In genomic region chr1:12181568-12181967, GRCh38 we compare ENCODE assay signal across 15 cellular contexts. TPM values are rescaled to one million over a fixed set of nuclear protein-coding genes. Genes with fewer than 3 reads are reported as not detected.
A peak's percentile ranks its signal among the peaks of the same experiment; 100 is the strongest.
DNase-seq lines count a peak whose midpoint lies in the region; ATAC-seq and TF ChIP-seq lines count a peak whose summit lies in the region.
"Had no signal": no experiment of that assay in that cellular context is flagged by ENCODE, and none has a peak within 500 bp of the region (broad histone marks: within the 10 kb centered on the region; RNA-seq: fewer than 3 reads in every experiment).

No MANE protein-coding gene starts in this region.

- H3K36me3 Mint-ChIP-seq in activated CD4-positive, alpha-beta T cell treated with anti-CD3 and anti-CD28 coated beads, Interleukin-2, amount 10 ng/mL, durations not matched to agents 24 days and 14 days (ENCODE audit: low read depth): peaks cover 42% of the 10 kb centered on the region
- peaks cover 67% of the 10 kb centered on the region for H3K36me3 Mint-ChIP-seq in activated CD8-positive, alpha-beta T cell treated with anti-CD3 and anti-CD28 coated beads, Interleukin-2, amount 10 ng/mL, durations not matched to agents 7 days and 5 days (ENCODE audit: low read depth)

- TF ChIP-seq CTCF in right lobe of liver (IDR thresholded peaks at IDR 0.05) (no peak), stomach (IDR thresholded peaks at IDR 0.05) (no peak)

- H3K4me1 ChIP-seq in right lobe of liver (peaks cover 0 to 69% (median 36%) of the 10 kb centered on the region in 4 donors), stomach (peaks cover 59 to 98% (median 80%) of the 10 kb centered on the region in 4 donors)

- H3K27me3 ChIP-seq in right lobe of liver: no peaks in the 10 kb centered on the region
- no peaks in the 10 kb centered on the region for H3K27me3 ChIP-seq in stomach
- H3K27me3 ChIP-seq: adrenal gland had no signal

- H3K36me3 ChIP-seq in right lobe of liver (no peaks in the 10 kb centered on the region), stomach (peaks cover 0 to 5% (median 0%) of the 10 kb centered on the region in 4 donors)
- H3K36me3 ChIP-seq: adrenal gland had no signal

- H3K27ac ChIP-seq in right lobe of liver (peak overlapping the region; percentile 84 to 93 (median 92)), stomach (peak overlapping the region in 4 of 5 donors; percentile 74 to 92 (median 85))

- peaks cover 57% of the 10 kb centered on the region for H3K4me1 Mint-ChIP-seq in activated CD4-positive, alpha-beta T cell treated with anti-CD3 and anti-CD28 coated beads, Interleukin-2, amount 10 ng/mL, durations not matched to agents 24 days and 14 days
- H3K4me1 Mint-ChIP-seq in activated CD8-positive, alpha-beta T cell treated with anti-CD3 and anti-CD28 coated beads, Interleukin-2, amount 10 ng/mL, durations not matched to agents 7 days and 5 days (ENCODE audit: low read depth): peaks cover 81% of the 10 kb centered on the region

- H3K9me3 ChIP-seq in right lobe of liver: no peaks in the 10 kb centered on the region
- H3K9me3 ChIP-seq in stomach: no peaks in the 10 kb centered on the region
- H3K9me3 ChIP-seq: adrenal gland had no signal

- DNase-seq in activated CD4-positive, alpha-beta T cell treated with anti-CD3 and anti-CD28 coated beads, Interleukin-2, amount 10 ng/mL, durations not matched to agents 24 days and 14 days: no peak
- DNase-seq in activated CD4-positive, alpha-beta T cell treated with anti-CD3 and anti-CD28 coated beads, Interleukin-2, amount 50 U/mL, for 48 hours: no peak
- no peak for DNase-seq in activated CD8-positive, alpha-beta T cell treated with anti-CD3 and anti-CD28 coated beads, Interleukin-2, amount 10 ng/mL, durations not matched to agents 7 days and 5 days
- DNase-seq in right lobe of liver: no peak
- DNase-seq in stomach: no peak
- no peak for DNase-seq in C1 segment of cervical spinal cord (lab: John Stamatoyannopoulos, UW)
- DNase-seq in NCI-H2081 treated with DMSO at 0.1 percent for 48 hours (lab: John Stamatoyannopoulos, UW): no peak
- DNase-seq: 8988T, adrenal gland, cortex of kidney, H9, midbrain, NCI-H2029 treated with DMSO at 0.1 percent for 48 hours, SIG-M5 had no signal

- intact Hi-C loops in activated CD4-positive, alpha-beta T cell treated with anti-CD3 and anti-CD28 coated beads, Interleukin-2, amount 10 ng/mL, durations not matched to agents 24 days and 14 days (cut with micrococcal nuclease): no loop called here
- intact Hi-C loops in right lobe of liver (cut with DNase I): no loop called here
- intact Hi-C loops in stomach (cut with DNase I; ENCODE audit: low total_unique reads): no loop called here

- POLR2A ChIA-PET in activated CD8-positive, alpha-beta T cell treated with anti-CD3 and anti-CD28 coated beads, Interleukin-2, amount 10 ng/mL, durations not matched to agents 7 days and 5 days (lab: Charles Lee): no interaction called here

- no CpG with 5 or more reads among the region's 7 CpGs for WGBS in right lobe of liver (ENCODE audit: insufficient coverage, low coverage, low lambda C conversion rate, missing lambda C conversion rate)
- WGBS in stomach, 5 donors: 93 to 96% (median 94%) methylated on average over 6 to 7 of the region's 7 CpGs

- TF ChIP-seq POLR2A in right lobe of liver (IDR thresholded peaks at IDR 0.05): no peak
- TF ChIP-seq POLR2A in stomach (IDR thresholded peaks at IDR 0.05): no peak

- H3K9me3 Mint-ChIP-seq in activated CD4-positive, alpha-beta T cell treated with anti-CD3 and anti-CD28 coated beads, Interleukin-2, amount 10 ng/mL, durations not matched to agents 24 days and 14 days: no peaks in the 10 kb centered on the region
- H3K9me3 Mint-ChIP-seq in activated CD8-positive, alpha-beta T cell treated with anti-CD3 and anti-CD28 coated beads, Interleukin-2, amount 10 ng/mL, durations not matched to agents 7 days and 5 days (ENCODE audit: insufficient read depth): no peaks in the 10 kb centered on the region

- H3K4me3 ChIP-seq in right lobe of liver (no peak overlapping the region), stomach (no peak overlapping the region)
- H3K4me3 ChIP-seq: adrenal gland had no signal

- ATAC-seq in activated CD8-positive, alpha-beta T cell treated with anti-CD3 and anti-CD28 coated beads, Interleukin-2, amount 10 ng/mL, durations not matched to agents 7 days and 5 days: no peak
- ATAC-seq in right lobe of liver (no peak), GM21360 (IDR thresholded peaks at IDR 0.05; ENCODE audit: unreplicated experiment) (no peak)

- CTCF ChIA-PET in activated CD8-positive, alpha-beta T cell treated with anti-CD3 and anti-CD28 coated beads, Interleukin-2, amount 10 ng/mL, durations not matched to agents 7 days and 5 days (lab: Charles Lee): interaction anchor here (1.3 to 6.4 kb wide), 2 partner anchors 55 to 58 kb away, joined by 7 to 54 read pairs; no protein-coding TSS in a partner anchor

- H3K4me3 Mint-ChIP-seq in activated CD4-positive, alpha-beta T cell treated with anti-CD3 and anti-CD28 coated beads, Interleukin-2, amount 10 ng/mL, durations not matched to agents 24 days and 14 days: no peak overlapping the region
- H3K4me3 Mint-ChIP-seq in activated CD8-positive, alpha-beta T cell treated with anti-CD3 and anti-CD28 coated beads, Interleukin-2, amount 10 ng/mL, durations not matched to agents 7 days and 5 days: no peak overlapping the region
- H3K4me3 Mint-ChIP-seq: H9 had no signal

- H3K27me3 Mint-ChIP-seq in activated CD4-positive, alpha-beta T cell treated with anti-CD3 and anti-CD28 coated beads, Interleukin-2, amount 10 ng/mL, durations not matched to agents 24 days and 14 days: no peaks in the 10 kb centered on the region
- H3K27me3 Mint-ChIP-seq in activated CD8-positive, alpha-beta T cell treated with anti-CD3 and anti-CD28 coated beads, Interleukin-2, amount 10 ng/mL, durations not matched to agents 7 days and 5 days (ENCODE audit: low read depth): no peaks in the 10 kb centered on the region

- H3K27ac Mint-ChIP-seq in activated CD4-positive, alpha-beta T cell treated with anti-CD3 and anti-CD28 coated beads, Interleukin-2, amount 10 ng/mL, durations not matched to agents 24 days and 14 days: peak overlapping the region; percentile 29
- H3K27ac Mint-ChIP-seq in activated CD8-positive, alpha-beta T cell treated with anti-CD3 and anti-CD28 coated beads, Interleukin-2, amount 10 ng/mL, durations not matched to agents 7 days and 5 days: peak overlapping the region; percentile 52

- TF ChIP-seq EP300 in stomach (IDR thresholded peaks at IDR 0.05): no peak

RNA-seq across cellular contexts. Expression of gene TNFRSF1B, which starts 14.8 kb away (rescaled TPM):
- 145 TPM in 2 replicates for total RNA-seq in activated CD4-positive, alpha-beta T cell treated with anti-CD3 and anti-CD28 coated beads, Interleukin-2, amount 10 ng/mL, durations not matched to agents 24 days and 14 days
- total RNA-seq in activated CD8-positive, alpha-beta T cell treated with anti-CD3 and anti-CD28 coated beads, Interleukin-2, amount 10 ng/mL, durations not matched to agents 7 days and 5 days: 100 to 1,000 TPM; 274 to 284 TPM
- total RNA-seq in right lobe of liver (10 to 100 TPM; 12.9 to 56.9 (median 26.5) TPM), stomach (10 to 100 TPM in 4 of 5 donors, 1 to 10 TPM in 1; 7.1 to 24.3 (median 14.9) TPM)
- polyA plus RNA-seq in stomach: 1 to 10 TPM; 5.4 to 8.4 (median 7.8) TPM

RNA-seq across cellular contexts. Expression of gene VPS13D, which starts 48.3 kb away (rescaled TPM):
- 26.9 and 30.8 TPM in 2 replicates for total RNA-seq in activated CD4-positive, alpha-beta T cell treated with anti-CD3 and anti-CD28 coated beads, Interleukin-2, amount 10 ng/mL, durations not matched to agents 24 days and 14 days
- 10 to 100 TPM; 32.5 to 39.9 TPM for total RNA-seq in activated CD8-positive, alpha-beta T cell treated with anti-CD3 and anti-CD28 coated beads, Interleukin-2, amount 10 ng/mL, durations not matched to agents 7 days and 5 days
- total RNA-seq in right lobe of liver (10 to 100 TPM; 25.9 to 36.9 (median 30.8) TPM), stomach (100 to 1,000 TPM in 1 of 5 donors, 10 to 100 TPM in 4; 57.1 to 106 (median 76.5) TPM)
- polyA plus RNA-seq in stomach: 10 to 100 TPM in 1 of 3 donors, 1 to 10 TPM in 2; 6.7 to 17.3 (median 9.0) TPM
